Comparison of ENCODE assay signal across 15 cellular contexts in genomic region chr1:160127381-160127780, GRCh38. TPM values are rescaled to one million over a fixed set of nuclear protein-coding genes. Genes with fewer than 3 reads are reported as not detected.
DNase-seq lines count a peak whose midpoint lies in the region; ATAC-seq and TF ChIP-seq lines count a peak whose summit lies in the region.
"Had no signal": no experiment of that assay in that cellular context is flagged by ENCODE, and none has a peak within 500 bp of the region (broad histone marks: within the 10 kb centered on the region; RNA-seq: fewer than 3 reads in every experiment).

No MANE protein-coding gene starts in this region.

- H3K4ac ChIP-seq in IMR-90 (ENCODE audit: low read depth, low read length) (peak overlapping the region; percentile 45; the same call in 1 of the 2 replicates), mesenchymal stem cell (ENCODE audit: low read depth in 1 of 2, low read length in 2 of 2) (no peak overlapping the region)

- POLR2A ChIA-PET in IMR-90 (lab: Charles Lee; ENCODE audit: unreplicated experiment), result no interaction called here

- no peak overlapping the region for H2AK9ac ChIP-seq in IMR-90 (replicated peaks; ENCODE audit: low read depth, low read length, poor library complexity)

- no peak overlapping the region for H3K23ac ChIP-seq in IMR-90 (ENCODE audit: low read depth, low read length)
- no peak overlapping the region for H3K23ac ChIP-seq in mesenchymal stem cell (ENCODE audit: low read length in 2 of 2)

- in situ Hi-C loops in IMR-90 (cut with MboI; ENCODE audit: low sequenced_read_pairs), result no loop called here

- H4K91ac ChIP-seq in IMR-90 (ENCODE audit: insufficient read depth, low read depth, low read length) (no peak overlapping the region), mesenchymal stem cell (ENCODE audit: low read length) (no peak overlapping the region)

- no peak overlapping the region for H4K8ac ChIP-seq in IMR-90 (ENCODE audit: low read depth in 2 of 2, low read length in 2 of 2)
- no peak overlapping the region for H4K8ac ChIP-seq in mesenchymal stem cell (ENCODE audit: low read length)

- H2AK5ac ChIP-seq in IMR-90 (ENCODE audit: low read depth, low read length) (peak overlapping the region; percentile 52), mesenchymal stem cell (ENCODE audit: low read length, severe bottlenecking) (peak overlapping the region; percentile 75)

- H3K79me1 ChIP-seq in IMR-90 (ENCODE audit: low read depth in 1 of 2, low read length in 2 of 2) (no peaks in the 10 kb centered on the region), mesenchymal stem cell (replicated peaks; ENCODE audit: low read length, poor library complexity, severe bottlenecking) (no peaks in the 10 kb centered on the region)

- TF ChIP-seq CTCF in IMR-90 (conservative IDR thresholded peaks at IDR 0.05; ENCODE audit: low read depth, low read length), result no peak

- H3K9me3 ChIP-seq in IMR-90 (ENCODE audit: control insufficient read depth, insufficient read depth, low read length) (no peaks in the 10 kb centered on the region), mesenchymal stem cell (ENCODE audit: control insufficient read depth, low read length) (no peaks in the 10 kb centered on the region), subcutaneous abdominal adipose tissue (ENCODE audit: control insufficient read depth in 5 of 5, low read length in 5 of 5) (no peaks in the 10 kb centered on the region)
- H3K9me3 ChIP-seq: BE2C, Peyer's patch had no signal

- no peak for TF ChIP-seq POLR2A in IMR-90 (IDR thresholded peaks at IDR 0.05; ENCODE audit: low read depth, low read length)

- no peak overlapping the region for H4K5ac ChIP-seq in IMR-90 (ENCODE audit: low read depth, low read length)

- no peaks in the 10 kb centered on the region for H4K20me1 ChIP-seq in IMR-90 (ENCODE audit: insufficient read depth, low read length)

- H3K4me2 ChIP-seq in IMR-90 (ENCODE audit: low read depth, low read length), result no peak overlapping the region
- no peak overlapping the region for H3K4me2 ChIP-seq in mesenchymal stem cell (ENCODE audit: low read length, poor library complexity, severe bottlenecking)

- BruUV-seq in IMR-90 (replicated peaks; lab: Mats Ljungman, UMichigan), result no TSS peak

- H2BK15ac ChIP-seq in IMR-90 (ENCODE audit: low read depth, low read length) (0 out of 3 replicates have a peak overlapping the region, but pooled peaks have one; percentile 75), mesenchymal stem cell (ENCODE audit: low read depth, poor library complexity, severe bottlenecking) (no peak overlapping the region)

- no peak overlapping the region for H3K18ac ChIP-seq in IMR-90 (ENCODE audit: low read depth, low read length)
- no peak overlapping the region for H3K18ac ChIP-seq in mesenchymal stem cell (ENCODE audit: low read depth in 1 of 2, low read length in 2 of 2)

- ATAC-seq in IMR-90 (ENCODE audit: low read depth) (no peak), GM18867 (IDR thresholded peaks at IDR 0.05; ENCODE audit: unreplicated experiment) (no peak)
- ATAC-seq: CD8-positive, alpha-beta T cell had no signal

- dilution Hi-C loops in IMR-90 (cut with HindIII; ENCODE audit: low sequenced_read_pairs, unreplicated experiment), result no loop called here

- H2AFZ ChIP-seq in IMR-90 (replicated peaks; ENCODE audit: low read length, poor library complexity) (no peak overlapping the region), mesenchymal stem cell (ENCODE audit: low read depth, low read length) (no peak overlapping the region)

- H3K27ac ChIP-seq in IMR-90 (ENCODE audit: insufficient read depth, low read length) (no peak overlapping the region), cingulate gyrus (ENCODE audit: low read depth, low read length) (peak overlapping the region; percentile 67), mesenchymal stem cell (ENCODE audit: low read length, poor library complexity, severe bottlenecking) (no peak overlapping the region), subcutaneous abdominal adipose tissue (ENCODE audit: low read depth, low read length) (peak overlapping the region; percentile 91)
- H3K27ac ChIP-seq: Peyer's patch had no signal

- H3K27me3 ChIP-seq in IMR-90 (ENCODE audit: control insufficient read depth, insufficient read depth, low read length) (peaks cover 7% of the 10 kb centered on the region), mesenchymal stem cell (ENCODE audit: control insufficient read depth in 1 of 2, insufficient read depth in 1 of 2, low read length in 2 of 2) (peaks cover 5 to 23% of the 10 kb centered on the region in 2 experiments), subcutaneous abdominal adipose tissue (ENCODE audit: control insufficient read depth in 5 of 5, insufficient read depth in 4 of 5, low read length in 5 of 5) (no peaks in the 10 kb centered on the region)
- H3K27me3 ChIP-seq: Peyer's patch had no signal

- no peak overlapping the region for H3K56ac ChIP-seq in IMR-90 (ENCODE audit: extremely low read depth, insufficient read depth, low read length)

- intact Hi-C loops in IMR-90 (cut with micrococcal nuclease), result no loop called here

- H3K14ac ChIP-seq in IMR-90 (replicated peaks; ENCODE audit: low read depth, low read length), result no peak overlapping the region
- no peak overlapping the region for H3K14ac ChIP-seq in mesenchymal stem cell (ENCODE audit: low read length in 2 of 2)

- TF ChIP-seq RAD21 in IMR-90 (IDR thresholded peaks at IDR 0.05; ENCODE audit: low read length), result no peak

- H2BK5ac ChIP-seq in IMR-90 (ENCODE audit: low read depth, low read length, poor library complexity, severe bottlenecking) (no peak overlapping the region), mesenchymal stem cell (ENCODE audit: low read depth, low read length, poor library complexity, severe bottlenecking) (no peak overlapping the region)

- CTCF ChIA-PET in IMR-90 (lab: Yijun Ruan, JAX), result interaction anchor here (0.6 kb wide), 1 partner anchor 17 kb away, joined by 4 read pairs; no protein-coding TSS in a partner anchor

- H2BK120ac ChIP-seq in IMR-90 (ENCODE audit: low read depth, low read length), result no peak overlapping the region
- no peak overlapping the region for H2BK120ac ChIP-seq in mesenchymal stem cell (ENCODE audit: low read depth, low read length)

- H2BK12ac ChIP-seq in mesenchymal stem cell (ENCODE audit: low read length in 2 of 2), result peak overlapping the region in 1 of 2 experiments; percentile 40

- H3K36me3 ChIP-seq in IMR-90 (ENCODE audit: control insufficient read depth, insufficient read depth, low read length) (no peaks in the 10 kb centered on the region), mesenchymal stem cell (ENCODE audit: control insufficient read depth in 1 of 2, insufficient read depth in 2 of 2, low read depth in 1 of 2, low read length in 2 of 2) (no peaks in the 10 kb centered on the region), subcutaneous abdominal adipose tissue (ENCODE audit: control insufficient read depth in 5 of 5, insufficient read depth in 5 of 5, low read length in 5 of 5) (peaks cover 0 to 8% (median 0%) of the 10 kb centered on the region in 5 donors)
- H3K36me3 ChIP-seq: BE2C had no signal

- H3K4me3 ChIP-seq in IMR-90 (ENCODE audit: insufficient read depth, low read depth, low read length) (no peak overlapping the region), mesenchymal stem cell (ENCODE audit: insufficient read depth in 1 of 2, low read depth in 1 of 2, low read length in 2 of 2) (no peak overlapping the region), subcutaneous abdominal adipose tissue (ENCODE audit: low read depth in 1 of 5, low read length in 5 of 5) (no peak overlapping the region)
- H3K4me3 ChIP-seq: Peyer's patch had no signal

- WGBS in IMR-90 (ENCODE audit: extremely low coverage in 2 of 2, insufficient read length in 1 of 2), 2 experiments, result 93% methylated on average over 5 of the region's 9 CpGs; no CpG with 5 or more reads in 1 of the 2 experiments
- 99% methylated on average over 9 of the region's 9 CpGs for WGBS in mesenchymal stem cell

- no peak overlapping the region for H3K9ac ChIP-seq in IMR-90 (ENCODE audit: low read depth, low read length)
- no peak overlapping the region for H3K9ac ChIP-seq in mesenchymal stem cell (ENCODE audit: low read length)
- H3K9ac ChIP-seq in subcutaneous abdominal adipose tissue (ENCODE audit: low read length in 5 of 5), result peak overlapping the region in 2 of 5 donors; percentile 23 to 35

- peaks cover 26% of the 10 kb centered on the region for H3K9me1 ChIP-seq in IMR-90 (ENCODE audit: insufficient read depth, low read length)

- peak overlapping the region; percentile 80; the same call in 1 of the 2 replicates for H2BK20ac ChIP-seq in IMR-90 (ENCODE audit: low read depth, low read length)

- DNase-seq in IMR-90 (no peak), mesenchymal stem cell (no peak), activated T-cell treated with anti-CD3 and anti-CD28 coated beads for 4 hours (no peak), HuH-7 (ENCODE audit: low spot score) (no peak)
- DNase-seq: BE2C; CD8-positive, alpha-beta T cell; DMS79 treated with DMSO at 0.1 percent for 48 hours; NCI-H1930; NCI-H510A treated with DMSO at 0.1 percent for 48 hours; Peyer's patch; SHP77 treated with DMSO at 0.1 percent for 48 hours had no signal

- H3K4me1 ChIP-seq in IMR-90 (ENCODE audit: control insufficient read depth, insufficient read depth, low read length), result peaks cover 17% of the 10 kb centered on the region
- H3K4me1 ChIP-seq in mesenchymal stem cell (ENCODE audit: control insufficient read depth, insufficient read depth, low read depth, low read length), result peaks cover 23% of the 10 kb centered on the region
- peaks cover 0 to 75% (median 43%) of the 10 kb centered on the region in 5 donors for H3K4me1 ChIP-seq in subcutaneous abdominal adipose tissue (ENCODE audit: control insufficient read depth in 5 of 5, insufficient read depth in 5 of 5, low read length in 5 of 5)
- H3K4me1 ChIP-seq: BE2C, Peyer's patch had no signal

RNA-seq across cellular contexts. Expression of gene ATP1A2, which starts 11.8 kb away (rescaled TPM):
- total RNA-seq in IMR-90 (2012; rRNA removed), result under 0.01 and 0.28 TPM in 2 replicates
- polyA plus RNA-seq in IMR-90 (2012; rRNA removed), result 0.14 and 0.15 TPM in 2 replicates
- polyA plus RNA-seq in IMR-90 (2012; cell fraction: cytosol; rRNA removed), result 0.01 and 0.16 TPM in 2 replicates
- 0.35 and 0.52 TPM in 2 replicates for polyA plus RNA-seq in IMR-90 (2012; cell fraction: nucleus; rRNA removed; ENCODE audit: low replicate concordance)
- 0.07 TPM for polyA plus RNA-seq in mesenchymal stem cell (2013, experiment 1 of 2)
- 0.05 TPM for polyA plus RNA-seq in mesenchymal stem cell (2013, experiment 2 of 2)
- total RNA-seq: CD8-positive, alpha-beta T cell had no signal

RNA-seq across cellular contexts. Expression of gene ATP1A4, which starts 24.0 kb away (rescaled TPM):
- total RNA-seq in IMR-90 (2012; rRNA removed), result not detected in 2 replicates
- polyA plus RNA-seq in IMR-90 (2012; rRNA removed), result not detected in 2 replicates
- not detected in 2 replicates for polyA plus RNA-seq in IMR-90 (2012; cell fraction: cytosol; rRNA removed)
- polyA plus RNA-seq in IMR-90 (2012; cell fraction: nucleus; rRNA removed; ENCODE audit: low replicate concordance), result not detected in 2 replicates
- not detected for polyA plus RNA-seq in mesenchymal stem cell (2013, experiment 1 of 2)
- polyA plus RNA-seq in mesenchymal stem cell (2013, experiment 2 of 2), result not detected
- total RNA-seq: CD8-positive, alpha-beta T cell; LHCN-M2 had no signal

RNA-seq across cellular contexts. Expression of gene IGSF8, which starts 29.0 kb away (rescaled TPM):
- total RNA-seq in IMR-90 (2012; rRNA removed), result 7.5 and 8.8 TPM in 2 replicates
- 25.2 and 26.3 TPM in 2 replicates for polyA plus RNA-seq in IMR-90 (2012; rRNA removed)
- 24.0 and 37.8 TPM in 2 replicates for polyA plus RNA-seq in IMR-90 (2012; cell fraction: cytosol; rRNA removed)
- polyA plus RNA-seq in IMR-90 (2012; cell fraction: nucleus; rRNA removed; ENCODE audit: low replicate concordance), result 23.9 and 55.0 TPM in 2 replicates
- polyA plus RNA-seq in mesenchymal stem cell (2013, experiment 1 of 2), result 10.7 TPM
- polyA plus RNA-seq in mesenchymal stem cell (2013, experiment 2 of 2), result 10.8 TPM

RNA-seq across cellular contexts. Expression of gene KCNJ9, which starts 46.0 kb away (rescaled TPM):
- total RNA-seq in IMR-90 (2012; rRNA removed), result not detected in 2 replicates
- not detected in 2 replicates for polyA plus RNA-seq in IMR-90 (2012; rRNA removed)
- not detected in 2 replicates for polyA plus RNA-seq in IMR-90 (2012; cell fraction: cytosol; rRNA removed)
- polyA plus RNA-seq in IMR-90 (2012; cell fraction: nucleus; rRNA removed; ENCODE audit: low replicate concordance), result not detected in 2 replicates
- polyA plus RNA-seq in mesenchymal stem cell (2013, experiment 1 of 2), result not detected
- polyA plus RNA-seq in mesenchymal stem cell (2013, experiment 2 of 2), result not detected
- total RNA-seq: CD8-positive, alpha-beta T cell; LHCN-M2; Peyer's patch had no signal

RNA-seq across cellular contexts. Expression of gene KCNJ10, which starts 57.4 kb away (rescaled TPM):
- not detected in 2 replicates for total RNA-seq in IMR-90 (2012; rRNA removed)
- not detected in 2 replicates for polyA plus RNA-seq in IMR-90 (2012; rRNA removed)
- polyA plus RNA-seq in IMR-90 (2012; cell fraction: cytosol; rRNA removed), result not detected in 2 replicates
- not detected in 2 replicates for polyA plus RNA-seq in IMR-90 (2012; cell fraction: nucleus; rRNA removed; ENCODE audit: low replicate concordance)
- not detected for polyA plus RNA-seq in mesenchymal stem cell (2013, experiment 1 of 2)
- not detected for polyA plus RNA-seq in mesenchymal stem cell (2013, experiment 2 of 2)
- total RNA-seq: CD8-positive, alpha-beta T cell; LHCN-M2; Peyer's patch had no signal

Comparison
In these comparisons a context has a peak if more than half of its experiments do, and no peak if none do; other contexts are left out.
1. H3K27ac ChIP-seq: peak in cingulate gyrus (single experiment) and subcutaneous abdominal adipose tissue (single experiment); none in IMR-90 (single experiment) and mesenchymal stem cell (single experiment).